In the genomic region with DNA sequence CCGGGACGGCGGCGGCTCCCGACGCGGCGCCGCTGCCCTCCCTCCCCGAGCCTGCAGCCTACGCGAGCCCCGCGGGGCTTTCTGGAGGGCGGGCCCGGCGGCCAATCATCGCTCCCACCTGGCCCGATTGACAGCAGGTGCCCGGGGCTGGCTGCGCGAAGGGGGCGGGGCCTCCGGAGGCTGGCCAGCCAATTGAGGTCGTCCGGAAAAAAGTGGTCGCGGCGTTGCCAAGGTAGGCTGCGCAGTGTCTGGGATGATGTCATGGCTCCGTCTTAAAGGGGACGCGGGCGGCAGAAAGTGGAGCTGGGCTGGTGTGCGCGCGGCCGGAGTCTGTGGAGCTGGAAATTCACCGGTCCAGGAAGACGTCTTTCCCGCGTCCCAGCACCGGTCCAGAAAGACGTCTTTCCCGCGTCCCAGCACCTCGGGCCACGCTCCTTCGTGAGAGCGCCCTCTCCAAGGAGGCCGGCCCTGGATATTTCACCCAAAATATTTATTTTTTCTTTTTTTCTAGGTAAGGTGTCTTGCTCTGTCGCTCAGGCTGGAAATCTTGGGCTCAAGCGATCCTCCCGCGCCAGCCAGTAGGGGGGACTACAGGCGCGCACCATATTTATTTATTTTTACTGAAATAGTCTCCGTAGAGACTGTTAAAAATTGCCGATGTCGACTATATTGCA, we compare ENCODE assay signal across 8 cellular contexts. TPM values are rescaled to one million over a fixed set of nuclear protein-coding genes. Genes with fewer than 3 reads are reported as not detected.
A peak's percentile ranks its signal among the peaks of the same experiment; 100 is the strongest.
DNase-seq lines count a peak whose midpoint lies in the region; ATAC-seq and TF ChIP-seq lines count a peak whose summit lies in the region.

A gene (minus strand): TSS at position 83 of the 674 bp plus-strand sequence. CDS start 154 bp downstream, outside the sequence.

- peak; percentile 43 for TF ChIP-seq CTCF in GM20000 (IDR thresholded peaks at IDR 0.05; ENCODE audit: extremely low read depth, missing control alignments)
- no peak for TF ChIP-seq CTCF in lung (IDR thresholded peaks at IDR 0.05; ENCODE audit: control extremely low read depth, extremely low read depth)

- peak within 1 kb of the TSS; percentile 97 to 99 for H3K27ac ChIP-seq in lung (ENCODE audit: low read depth in 1 of 2, low read length in 1 of 2)

- no peaks in the 10 kb centered on the region for H3K9me3 ChIP-seq in lung (ENCODE audit: control insufficient read depth in 2 of 2, insufficient read depth in 1 of 2, low read length in 1 of 2)

- ATAC-seq in lung (ENCODE audit: insufficient read depth, low FRiP score) = peak; percentile 95

- WGBS in lung, 2 donors = 0% methylated on average over 51 to 60 of the region's 60 CpGs

- no peaks in the 10 kb centered on the region for H3K27me3 ChIP-seq in lung (ENCODE audit: control insufficient read depth, insufficient read depth)

- peaks cover 0 to 10% of the 10 kb centered on the region in 2 donors for H3K36me3 ChIP-seq in lung (ENCODE audit: control insufficient read depth in 2 of 2, insufficient read depth in 2 of 2, low read length in 2 of 2)

- DNase-seq in COLO829 (ENCODE audit: low spot score) (peak; percentile 88), GM20000 (ENCODE audit: low spot score) (peak; percentile 99), HT-29 (ENCODE audit: low spot score) (peak; percentile 97), lung (ENCODE audit: low spot score) (peak; percentile 97)
- peak; percentile 96 for DNase-seq in NK-92 treated with Interleukin-12 subunit alpha and Interleukin-12 subunit beta, amount 100 ng/mL, for 24 hours (lab: John Stamatoyannopoulos, UW)
- DNase-seq in activated CD8-positive, alpha-beta memory T cell treated with anti-CD3 and anti-CD28 coated beads for 24 hours = peak; percentile 97
- DNase-seq in effector CD8-positive, alpha-beta T cell (lab: John Stamatoyannopoulos, UW) = peak; percentile 95
- DNase-seq in stimulated activated CD4-positive, alpha-beta T cell treated with anti-CD3 and anti-CD28 coated beads, TNF-alpha, amount 100 ng/mL, for 4 hours (ENCODE audit: low read depth in 3 of 3) = peak; percentile 94 to 96 (median 95)

- H3K4me3 ChIP-seq in lung = peak within 1 kb of the TSS; percentile 76

- peaks cover 5 to 7% of the 10 kb centered on the region in 2 donors for H3K4me1 ChIP-seq in lung (ENCODE audit: control insufficient read depth in 2 of 2, insufficient read depth in 2 of 2, low read length in 2 of 2)

RNA-seq across cellular contexts. Expression of the gene that starts here (rescaled TPM):
- total RNA-seq in HT-29 (2014; rRNA removed; shearing (Covaris generic)) = 61.6 and 66.7 TPM in 2 replicates
- 10 to 100 TPM; 36.4 to 80.0 TPM for total RNA-seq in lung
- polyA plus RNA-seq in lung = 10 to 100 TPM; 60.9 to 62.9 TPM

Comparison
In these comparisons a context has a peak if more than half of its experiments do, and no peak if none do; other contexts are left out.
1. Peak in every context shown above with its lines: DNase-seq, ATAC-seq, H3K4me3 ChIP-seq and H3K27ac ChIP-seq.